8 cellular contexts compared by ENCODE assay signal in the genomic region with DNA sequence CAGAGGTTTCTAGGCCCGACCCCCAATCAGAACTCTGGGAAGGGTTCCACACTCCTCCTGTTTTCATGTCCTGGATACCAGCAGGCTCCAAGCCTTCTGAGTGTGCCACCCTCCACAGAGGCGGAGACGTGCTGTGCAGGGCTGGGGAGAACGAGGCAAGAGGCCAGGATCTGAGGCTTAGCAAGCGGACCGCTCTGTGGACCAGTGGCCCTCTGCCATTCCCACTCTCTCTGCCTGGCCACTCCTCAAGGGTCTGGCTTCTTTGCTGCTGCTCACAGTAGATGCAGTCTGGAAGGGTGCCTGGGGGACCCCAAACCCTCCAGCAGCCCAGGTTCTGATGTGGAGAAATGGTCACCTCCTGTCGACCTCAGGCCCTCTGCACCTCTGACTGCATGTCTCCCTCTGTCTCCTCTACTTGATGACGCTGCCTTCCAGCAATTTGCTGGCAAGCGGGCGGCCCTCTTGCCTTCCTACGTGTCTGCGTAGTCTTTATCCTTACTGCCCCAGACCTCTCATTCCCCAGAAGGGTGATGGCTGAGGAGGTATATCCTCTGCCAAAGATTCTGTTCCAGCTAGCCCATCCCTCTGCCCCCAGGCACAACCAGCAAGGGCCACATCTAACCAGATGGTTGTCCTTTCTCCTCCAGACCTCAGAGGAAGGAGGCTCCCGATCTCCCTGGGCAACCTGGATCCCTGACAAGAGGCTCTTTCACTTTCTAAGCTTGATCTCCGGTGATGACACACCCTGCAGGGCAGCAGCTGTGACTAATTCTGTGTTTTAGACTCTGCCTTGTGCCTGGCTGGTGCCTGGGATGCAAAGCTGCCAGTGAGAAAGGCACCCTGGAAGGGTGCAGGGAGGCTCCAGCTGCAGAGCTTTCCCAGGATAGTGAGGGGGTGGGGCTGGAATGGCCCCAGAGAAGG.
DNase-seq lines count a peak whose midpoint lies in the region; ATAC-seq and TF ChIP-seq lines count a peak whose summit lies in the region.

No MANE protein-coding gene starts in this region.

- intact Hi-C loops in activated naive CD4-positive, alpha-beta T cell treated with anti-CD3 and anti-CD28 coated beads for 36 hours (cut with micrococcal nuclease) = no loop called here
- intact Hi-C loops in sciatic nerve (cut with DNase I) = no loop called here
- intact Hi-C loops in Caco-2 (cut with micrococcal nuclease; ENCODE audit: unreplicated experiment) = no loop called here

- H3K4me3 ChIP-seq in SJCRH30 (peak overlapping the region; percentile 21), fibroblast of mammary gland (ENCODE audit: control insufficient read depth, low read depth, low read length) (peak overlapping the region; percentile 48), Caco-2 (ENCODE audit: low read depth, low read length) (no peak overlapping the region)

- TF ChIP-seq CTCF in fibroblast of mammary gland (conservative IDR thresholded peaks at IDR 0.05; ENCODE audit: control insufficient read depth, insufficient read depth, low read depth, low read length) = no peak
- TF ChIP-seq CTCF in Caco-2 (IDR thresholded peaks at IDR 0.05; ENCODE audit: insufficient read depth in 1 of 2, low read depth in 1 of 2, low read length in 1 of 2, severe bottlenecking in 1 of 2, unreplicated experiment in 1 of 2) = no peak

- ATAC-seq in sciatic nerve (peak; percentile 86), GM18907 (IDR thresholded peaks at IDR 0.05; ENCODE audit: unreplicated experiment) (no peak), HG03139 (IDR thresholded peaks at IDR 0.05; ENCODE audit: unreplicated experiment) (no peak)

- H3K36me3 Mint-ChIP-seq in activated naive CD4-positive, alpha-beta T cell treated with anti-CD3 and anti-CD28 coated beads for 36 hours (ENCODE audit: low read depth) = no peaks in the 10 kb centered on the region
- H3K36me3 Mint-ChIP-seq in Caco-2 (ENCODE audit: insufficient read depth, unreplicated experiment) = no peaks in the 10 kb centered on the region

- no peaks in the 10 kb centered on the region for H3K9me3 ChIP-seq in SJCRH30 (replicated peaks)
- no peaks in the 10 kb centered on the region for H3K9me3 ChIP-seq in Caco-2

- H3K4me1 ChIP-seq in SJCRH30 (peaks cover 26% of the 10 kb centered on the region), Caco-2 (no peaks in the 10 kb centered on the region)

- H3K27ac Mint-ChIP-seq in activated naive CD4-positive, alpha-beta T cell treated with anti-CD3 and anti-CD28 coated beads for 36 hours = no peak overlapping the region
- H3K27ac Mint-ChIP-seq in Caco-2 (ENCODE audit: unreplicated experiment) = no peak overlapping the region

- POLR2A ChIA-PET in Caco-2 (lab: Charles Lee) = no interaction called here

- H3K4me3 Mint-ChIP-seq in activated naive CD4-positive, alpha-beta T cell treated with anti-CD3 and anti-CD28 coated beads for 36 hours = no peak overlapping the region
- H3K4me3 Mint-ChIP-seq in Caco-2 (ENCODE audit: unreplicated experiment) = no peak overlapping the region

- peak; percentile 51 for DNase-seq in activated naive CD4-positive, alpha-beta T cell treated with anti-CD3 and anti-CD28 coated beads for 36 hours
- no peak for DNase-seq in activated naive CD4-positive, alpha-beta T cell treated with Interleukin-2 at 50 U/mL for 16 hours
- peak; percentile 91 to 93 for DNase-seq in SJCRH30
- DNase-seq in fibroblast of mammary gland (ENCODE audit: low read depth) = peak; percentile 94
- DNase-seq in sciatic nerve (ENCODE audit: low spot score) = no peak
- no peak for DNase-seq in Caco-2

- H3K27me3 ChIP-seq in SJCRH30 = no peaks in the 10 kb centered on the region
- no peaks in the 10 kb centered on the region for H3K27me3 ChIP-seq in Caco-2 (replicated peaks; ENCODE audit: control insufficient read depth, insufficient read depth, low read length)

- no peaks in the 10 kb centered on the region for H3K9me3 Mint-ChIP-seq in activated naive CD4-positive, alpha-beta T cell treated with anti-CD3 and anti-CD28 coated beads for 36 hours
- H3K9me3 Mint-ChIP-seq in Caco-2 (ENCODE audit: unreplicated experiment) = no peaks in the 10 kb centered on the region

- no TSS peak for BruUV-seq in Caco-2 (replicated peaks; lab: Mats Ljungman, UMichigan)

- H3K36me3 ChIP-seq in SJCRH30 = no peaks in the 10 kb centered on the region
- no peaks in the 10 kb centered on the region for H3K36me3 ChIP-seq in Caco-2 (ENCODE audit: control insufficient read depth, insufficient read depth, low read length)

- CTCF ChIA-PET in activated naive CD4-positive, alpha-beta T cell treated with anti-CD3 and anti-CD28 coated beads for 36 hours (lab: Charles Lee) = no interaction called here
- CTCF ChIA-PET in Caco-2 (lab: Charles Lee) = interaction anchor here (0.6 kb wide), 1 partner anchor 173 kb away, joined by 3 read pairs; no protein-coding TSS in a partner anchor

- H3K27me3 Mint-ChIP-seq in activated naive CD4-positive, alpha-beta T cell treated with anti-CD3 and anti-CD28 coated beads for 36 hours (ENCODE audit: low read depth) = no peaks in the 10 kb centered on the region
- no peaks in the 10 kb centered on the region for H3K27me3 Mint-ChIP-seq in Caco-2 (ENCODE audit: insufficient read depth, unreplicated experiment)

- peak overlapping the region; percentile 89 for H3K27ac ChIP-seq in SJCRH30

- peaks cover 10% of the 10 kb centered on the region for H3K4me1 Mint-ChIP-seq in activated naive CD4-positive, alpha-beta T cell treated with anti-CD3 and anti-CD28 coated beads for 36 hours (ENCODE audit: low read depth)
- peaks cover 7% of the 10 kb centered on the region for H3K4me1 Mint-ChIP-seq in Caco-2 (ENCODE audit: low read depth, unreplicated experiment)

Comparison
In these comparisons a context has a peak if more than half of its experiments do, and no peak if none do; other contexts are left out.
1. DNase-seq: peak in activated naive CD4-positive, alpha-beta T cell treated with anti-CD3 and anti-CD28 coated beads for 36 hours (single experiment), SJCRH30 (2 of 2) and fibroblast of mammary gland (single experiment); none in activated naive CD4-positive, alpha-beta T cell treated with Interleukin-2 at 50 U/mL for 16 hours (single experiment), sciatic nerve (single experiment) and Caco-2 (0 of 2).